1 cellular context compared by ENCODE assay signal in the genomic region with DNA sequence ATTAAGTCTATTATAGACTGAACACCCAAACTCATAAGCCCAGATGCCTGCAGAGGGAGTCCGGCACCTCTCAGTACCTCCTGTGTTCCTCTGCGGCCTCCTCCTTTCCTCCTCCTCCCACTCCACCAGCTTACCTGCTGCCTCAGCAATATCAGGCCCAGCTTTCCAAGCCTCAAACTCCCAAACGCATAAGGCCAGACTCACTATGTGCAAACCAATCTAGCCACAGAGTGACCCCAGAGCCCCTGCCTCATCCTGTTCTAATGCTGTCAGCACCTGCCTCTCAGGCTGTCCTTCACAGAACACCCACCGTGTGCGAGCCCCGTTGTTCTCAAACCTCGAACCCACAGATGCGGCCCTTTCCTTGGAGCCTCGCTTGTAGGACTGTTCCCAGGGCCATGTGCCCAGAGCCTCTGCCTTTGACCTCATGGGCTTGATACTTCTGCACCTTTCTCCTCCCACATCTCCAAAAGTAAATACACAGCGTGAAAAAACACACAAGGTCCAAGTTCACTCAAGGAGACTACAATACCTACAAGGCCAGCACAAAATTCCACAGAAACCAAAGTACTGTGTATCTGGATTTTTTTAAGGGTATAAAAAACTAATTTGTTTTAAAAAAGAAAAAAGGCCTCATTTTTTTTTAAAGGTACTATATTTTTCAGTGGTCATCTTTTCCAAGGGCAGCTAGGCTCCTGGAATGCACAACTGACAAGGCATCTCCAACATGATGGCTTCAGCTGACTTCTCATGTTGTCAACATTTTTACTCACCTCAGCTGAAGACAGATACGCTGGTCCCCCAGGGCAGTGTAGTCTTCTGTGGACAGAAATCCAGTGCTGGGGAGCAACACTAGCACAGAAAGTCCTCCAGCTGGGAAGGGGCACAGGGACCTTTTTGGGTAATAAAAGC.
TF ChIP-seq lines count a peak whose summit lies in the region.

No MANE protein-coding gene starts in this region.

TF ChIP-seq in HepG2, 621 proteins besides CTCF, POLR2A, EP300 and RAD21 (continued from another document and continues in another):
- TF ChIP-seq, protein P1, sequence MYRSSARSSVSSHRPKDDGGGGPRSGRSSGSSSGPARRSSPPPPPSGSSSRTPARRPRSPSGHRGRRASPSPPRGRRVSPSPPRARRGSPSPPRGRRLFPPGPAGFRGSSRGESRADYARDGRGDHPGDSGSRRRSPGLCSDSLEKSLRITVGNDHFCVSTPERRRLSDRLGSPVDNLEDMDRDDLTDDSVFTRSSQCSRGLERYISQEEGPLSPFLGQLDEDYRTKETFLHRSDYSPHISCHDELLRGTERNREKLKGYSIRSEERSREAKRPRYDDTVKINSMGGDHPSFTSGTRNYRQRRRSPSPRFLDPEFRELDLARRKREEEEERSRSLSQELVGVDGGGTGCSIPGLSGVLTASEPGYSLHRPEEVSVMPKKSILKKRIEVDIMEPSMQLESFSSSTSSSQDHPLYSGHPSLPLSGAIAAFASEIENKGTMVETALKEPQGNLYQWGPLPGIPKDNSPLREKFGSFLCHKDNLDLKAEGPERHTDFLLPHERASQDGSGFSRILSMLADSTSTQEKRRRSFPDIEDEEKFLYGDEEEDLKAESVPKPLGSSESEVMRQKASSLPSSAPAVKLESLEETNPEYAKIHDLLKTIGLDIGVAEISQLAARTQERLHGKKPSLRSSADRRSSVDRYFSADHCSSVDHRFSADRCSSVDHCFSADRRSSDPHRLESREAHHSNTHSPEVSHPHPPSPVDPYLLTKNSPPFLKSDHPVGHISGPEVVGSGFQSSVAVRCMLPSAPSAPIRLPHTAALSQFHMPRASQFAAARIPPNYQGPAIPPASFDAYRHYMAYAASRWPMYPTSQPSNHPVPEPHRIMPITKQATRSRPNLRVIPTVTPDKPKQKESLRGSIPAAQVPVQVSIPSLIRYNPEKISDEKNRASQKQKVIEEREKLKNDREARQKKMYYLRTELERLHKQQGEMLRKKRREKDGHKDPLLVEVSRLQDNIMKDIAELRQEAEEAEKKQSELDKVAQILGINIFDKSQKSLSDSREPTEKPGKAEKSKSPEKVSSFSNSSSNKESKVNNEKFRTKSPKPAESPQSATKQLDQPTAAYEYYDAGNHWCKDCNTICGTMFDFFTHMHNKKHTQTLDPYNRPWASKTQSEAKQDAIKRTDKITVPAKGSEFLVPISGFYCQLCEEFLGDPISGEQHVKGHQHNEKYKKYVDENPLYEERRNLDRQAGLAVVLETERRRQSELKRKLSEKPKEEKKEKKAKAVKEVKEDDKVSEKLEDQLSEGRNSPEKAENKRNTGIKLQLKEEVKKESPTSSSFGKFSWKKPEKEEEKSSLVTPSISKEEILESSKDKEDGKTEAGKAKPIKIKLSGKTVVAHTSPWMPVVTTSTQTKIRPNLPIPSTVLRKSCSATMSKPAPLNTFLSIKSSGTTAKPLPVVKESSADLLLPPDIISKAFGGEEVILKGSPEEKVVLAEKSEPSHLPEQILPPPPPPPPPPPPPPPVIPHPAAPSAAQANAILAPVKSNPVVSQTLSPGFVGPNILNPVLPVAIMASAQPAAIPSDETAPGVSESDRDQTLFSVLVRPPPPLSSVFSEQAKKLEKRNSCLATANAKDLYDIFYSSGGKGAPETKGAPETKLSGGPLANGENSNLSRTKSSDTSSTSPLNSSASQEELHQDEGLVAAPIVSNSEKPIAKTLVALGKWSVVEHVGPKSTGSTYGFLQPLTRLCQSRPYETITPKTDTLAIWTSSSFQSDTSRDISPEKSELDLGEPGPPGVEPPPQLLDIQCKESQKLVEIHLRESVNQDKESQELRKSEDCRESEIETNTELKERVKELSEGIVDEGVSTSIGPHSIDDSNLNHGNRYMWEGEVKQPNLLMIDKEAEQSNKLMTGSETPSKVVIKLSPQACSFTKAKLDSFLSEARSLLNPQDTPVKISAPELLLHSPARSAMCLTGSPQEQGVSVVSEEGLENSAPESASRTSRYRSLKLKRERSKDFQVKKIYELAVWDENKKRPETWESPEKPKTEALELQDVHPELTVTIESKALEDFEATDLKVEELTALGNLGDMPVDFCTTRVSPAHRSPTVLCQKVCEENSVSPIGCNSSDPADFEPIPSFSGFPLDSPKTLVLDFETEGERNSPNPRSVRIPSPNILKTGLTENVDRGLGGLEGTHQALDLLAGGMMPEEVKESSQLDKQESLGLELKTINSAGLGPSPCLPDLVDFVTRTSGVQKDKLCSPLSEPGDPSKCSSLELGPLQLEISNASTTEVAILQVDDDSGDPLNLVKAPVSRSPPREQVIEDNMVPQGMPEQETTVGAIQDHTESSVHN (CRISPR knock-in tag; IDR thresholded peaks at IDR 0.05) = peak; percentile 79
- TF ChIP-seq, protein P2, sequence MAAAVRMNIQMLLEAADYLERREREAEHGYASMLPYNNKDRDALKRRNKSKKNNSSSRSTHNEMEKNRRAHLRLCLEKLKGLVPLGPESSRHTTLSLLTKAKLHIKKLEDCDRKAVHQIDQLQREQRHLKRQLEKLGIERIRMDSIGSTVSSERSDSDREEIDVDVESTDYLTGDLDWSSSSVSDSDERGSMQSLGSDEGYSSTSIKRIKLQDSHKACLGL (CRISPR knock-in tag; IDR thresholded peaks at IDR 0.05) = peak; percentile 63; the same call in 1 of the 2 replicates
- TF ChIP-seq U2AF2 (IDR thresholded peaks at IDR 0.05; ENCODE audit: low read depth, low read length) (no peak), RBAK (CRISPR knock-in tag; IDR thresholded peaks at IDR 0.05) (no peak), SP2 (CRISPR knock-in tag; IDR thresholded peaks at IDR 0.05) (no peak), NFE2L2 (IDR thresholded peaks at IDR 0.05; ENCODE audit: low read length) (no peak), ZFYVE20 (CRISPR knock-in tag; IDR thresholded peaks at IDR 0.05; ENCODE audit: borderline replicate concordance, low read depth) (peak; percentile 69; the same call in 1 of the 2 replicates), ZNF431 (CRISPR knock-in tag; IDR thresholded peaks at IDR 0.05; ENCODE audit: borderline replicate concordance, low read depth) (0 out of 2 replicates have a peak, but pooled peaks have one; percentile 84), ZNF577 (CRISPR knock-in tag; IDR thresholded peaks at IDR 0.05; ENCODE audit: borderline replicate concordance, low read depth) (no peak), ZNF12 (CRISPR knock-in tag; IDR thresholded peaks at IDR 0.05) (no peak), SKI (IDR thresholded peaks at IDR 0.05; ENCODE audit: partially characterized antibody) (peak; percentile 67), MED8 (CRISPR knock-in tag; IDR thresholded peaks at IDR 0.05; ENCODE audit: insufficient replicate concordance) (no peak), DZIP1 (CRISPR knock-in tag; IDR thresholded peaks at IDR 0.05) (peak; percentile 92; the same call in 1 of the 2 replicates), ZEB1 (IDR thresholded peaks at IDR 0.05; ENCODE audit: insufficient replicate concordance, low read depth) (no peak), KDM5A (IDR thresholded peaks at IDR 0.05; ENCODE audit: borderline replicate concordance, low read length) (no peak), HNF4G (IDR thresholded peaks at IDR 0.05; ENCODE audit: borderline replicate concordance, low read depth, low read length) (peak; percentile 91), HNF4G (CRISPR knock-in tag; IDR thresholded peaks at IDR 0.05; ENCODE audit: borderline replicate concordance, low read depth) (0 out of 2 replicates have a peak, but pooled peaks have one; percentile 81), ZKSCAN8 (CRISPR knock-in tag; IDR thresholded peaks at IDR 0.05; ENCODE audit: borderline replicate concordance) (peak; percentile 84), JUN (CRISPR knock-in tag; IDR thresholded peaks at IDR 0.05) (peak; percentile 78; the same call in 1 of the 2 replicates), SSRP1 (CRISPR knock-in tag; IDR thresholded peaks at IDR 0.05) (0 out of 2 replicates have a peak, but pooled peaks have one; percentile 45), PCBP2 (optimal IDR thresholded peaks at IDR 0.05; ENCODE audit: low read depth, low read length, poor library complexity, severe bottlenecking) (no peak), ZBTB10 (CRISPR knock-in tag; IDR thresholded peaks at IDR 0.05; ENCODE audit: borderline replicate concordance) (peak; percentile 50; the same call in 1 of the 2 replicates), THAP9 (CRISPR knock-in tag; IDR thresholded peaks at IDR 0.05; ENCODE audit: borderline replicate concordance) (peak; percentile 33; the same call in 1 of the 2 replicates)
- TF ChIP-seq, protein P3, sequence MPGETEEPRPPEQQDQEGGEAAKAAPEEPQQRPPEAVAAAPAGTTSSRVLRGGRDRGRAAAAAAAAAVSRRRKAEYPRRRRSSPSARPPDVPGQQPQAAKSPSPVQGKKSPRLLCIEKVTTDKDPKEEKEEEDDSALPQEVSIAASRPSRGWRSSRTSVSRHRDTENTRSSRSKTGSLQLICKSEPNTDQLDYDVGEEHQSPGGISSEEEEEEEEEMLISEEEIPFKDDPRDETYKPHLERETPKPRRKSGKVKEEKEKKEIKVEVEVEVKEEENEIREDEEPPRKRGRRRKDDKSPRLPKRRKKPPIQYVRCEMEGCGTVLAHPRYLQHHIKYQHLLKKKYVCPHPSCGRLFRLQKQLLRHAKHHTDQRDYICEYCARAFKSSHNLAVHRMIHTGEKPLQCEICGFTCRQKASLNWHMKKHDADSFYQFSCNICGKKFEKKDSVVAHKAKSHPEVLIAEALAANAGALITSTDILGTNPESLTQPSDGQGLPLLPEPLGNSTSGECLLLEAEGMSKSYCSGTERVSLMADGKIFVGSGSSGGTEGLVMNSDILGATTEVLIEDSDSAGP (CRISPR knock-in tag; IDR thresholded peaks at IDR 0.05; ENCODE audit: borderline replicate concordance) = peak; percentile 57
- TF ChIP-seq, protein P4, sequence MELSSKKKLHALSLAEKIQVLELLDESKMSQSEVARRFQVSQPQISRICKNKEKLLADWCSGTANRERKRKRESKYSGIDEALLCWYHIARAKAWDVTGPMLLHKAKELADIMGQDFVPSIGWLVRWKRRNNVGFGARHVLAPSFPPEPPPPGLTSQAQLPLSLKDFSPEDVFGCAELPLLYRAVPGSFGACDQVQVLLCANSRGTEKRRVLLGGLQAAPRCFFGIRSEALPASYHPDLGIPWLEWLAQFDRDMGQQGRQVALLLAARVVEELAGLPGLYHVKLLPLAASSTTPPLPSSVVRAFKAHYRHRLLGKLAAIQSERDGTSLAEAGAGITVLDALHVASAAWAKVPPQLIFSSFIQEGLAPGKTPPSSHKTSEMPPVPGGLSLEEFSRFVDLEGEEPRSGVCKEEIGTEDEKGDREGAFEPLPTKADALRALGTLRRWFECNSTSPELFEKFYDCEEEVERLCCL (CRISPR knock-in tag; IDR thresholded peaks at IDR 0.05; ENCODE audit: borderline replicate concordance) = peak; percentile 87; the same call in 1 of the 2 replicates
- TF ChIP-seq, protein P5, sequence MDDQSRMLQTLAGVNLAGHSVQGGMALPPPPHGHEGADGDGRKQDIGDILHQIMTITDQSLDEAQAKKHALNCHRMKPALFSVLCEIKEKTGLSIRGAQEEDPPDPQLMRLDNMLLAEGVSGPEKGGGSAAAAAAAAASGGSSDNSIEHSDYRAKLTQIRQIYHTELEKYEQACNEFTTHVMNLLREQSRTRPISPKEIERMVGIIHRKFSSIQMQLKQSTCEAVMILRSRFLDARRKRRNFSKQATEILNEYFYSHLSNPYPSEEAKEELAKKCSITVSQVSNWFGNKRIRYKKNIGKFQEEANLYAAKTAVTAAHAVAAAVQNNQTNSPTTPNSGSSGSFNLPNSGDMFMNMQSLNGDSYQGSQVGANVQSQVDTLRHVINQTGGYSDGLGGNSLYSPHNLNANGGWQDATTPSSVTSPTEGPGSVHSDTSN (CRISPR knock-in tag; IDR thresholded peaks at IDR 0.05; ENCODE audit: borderline replicate concordance) = peak; percentile 84
